31 cellular contexts compared by ENCODE assay signal in genomic region chr13:74280093-74280794, GRCh38.
"Had no signal": no experiment of that assay in that cellular context is flagged by ENCODE, and none has a peak within 500 bp of the region (broad histone marks: within the 10 kb centered on the region; RNA-seq: fewer than 3 reads in every experiment).

No MANE protein-coding gene starts in this region.

- H3K4me1 Mint-ChIP-seq: neural crest cell had no signal

- H3K4me3 ChIP-seq: body of pancreas, colonic mucosa, esophagus squamous epithelium, heart right ventricle, lower lobe of right lung, right atrium auricular region, smooth muscle cell, testis, transverse colon had no signal

- ATAC-seq: body of pancreas; heart right ventricle; left lobe of liver; lower lobe of right lung; naive thymus-derived CD8-positive, alpha-beta T cell; stimulated activated naive B cell treated with anti-CD40 and anti-IgM and Interleukin-4, amounts not matched to agents 10 μg/mL and 1 μg/mL and 100 μg/mL, for 72 hours had no signal

- H3K9ac ChIP-seq: parathyroid adenoma had no signal

- H3K36me3 ChIP-seq: colonic mucosa, esophagus squamous epithelium, heart right ventricle, lower lobe of right lung, right atrium auricular region, transverse colon had no signal

- H3K4me1 ChIP-seq: body of pancreas, colonic mucosa, esophagus squamous epithelium, heart right ventricle, lower lobe of right lung, parathyroid adenoma, right atrium auricular region, testis had no signal

- H3K36me3 Mint-ChIP-seq: stimulated activated naive B cell treated with anti-CD40 and anti-IgM and Interleukin-4, amounts not matched to agents 10 μg/mL and 1 μg/mL and 100 μg/mL, for 72 hours had no signal

- H3K4me2 ChIP-seq: smooth muscle cell had no signal

- H3K27me3 Mint-ChIP-seq: naive thymus-derived CD8-positive, alpha-beta T cell had no signal

- H2AFZ ChIP-seq: parathyroid adenoma had no signal

- DNase-seq: activated gamma-delta T cell; activated naive CD4-positive, alpha-beta T cell treated with anti-CD3 and anti-CD28 coated beads, Interleukin-2, amount 50 U/mL, for 16 hours; anterior cingulate cortex; body of pancreas; cerebellar nuclear complex; colonic mucosa; effector CD8-positive, alpha-beta T cell; esophagus squamous epithelium; foreskin melanocyte; heart right ventricle; lower lobe of right lung; mesenchymal stem cell; naive thymus-derived CD8-positive, alpha-beta T cell; nucleus accumbens; stimulated activated CD4-positive, alpha-beta T cell treated with anti-CD3 and anti-CD28 coated beads, Interleukin-1b, Interleukin-23, amount 100 ng/mL, for 48 hours; stimulated activated CD4-positive, alpha-beta T cell treated with anti-CD3 and anti-CD28 coated beads, Interleukin-4, amount 100 ng/mL, for 4 hours; stimulated activated CD8-positive, alpha-beta memory T cell treated with anti-CD3 and anti-CD28 coated beads, Interleukin-4, amount 100 ng/mL, for 48 hours; stimulated activated naive B cell treated with anti-CD40 and anti-IgM and Interleukin-4, amounts not matched to agents 10 μg/mL and 1 μg/mL and 100 μg/mL, for 72 hours; T-helper 9 cell; testis; transverse colon had no signal

- H3K27ac Mint-ChIP-seq: activated T-helper 1 cell treated with anti-CD3 and anti-CD28 coated beads, Interleukin-12 subunit alpha, Interleukin-12 subunit beta, Interleukin-2, Interleukin-4 antibody, amounts not matched to agents 30 ng/mL and 10 ng/mL and 1 ng/mL, durations not matched to agents 14 hours and 24 hours and 36 hours; stimulated activated naive B cell treated with anti-CD40 and anti-IgM and Interleukin-4, amounts not matched to agents 10 μg/mL and 1 μg/mL and 100 μg/mL, for 72 hours had no signal

- H3K4me3 Mint-ChIP-seq: activated T-helper 1 cell treated with anti-CD3 and anti-CD28 coated beads, Interleukin-12 subunit alpha, Interleukin-12 subunit beta, Interleukin-2, Interleukin-4 antibody, amounts not matched to agents 30 ng/mL and 10 ng/mL and 1 ng/mL, durations not matched to agents 14 hours and 24 hours and 36 hours; naive thymus-derived CD8-positive, alpha-beta T cell; neural crest cell; stimulated activated naive B cell treated with anti-CD40 and anti-IgM and Interleukin-4, amounts not matched to agents 10 μg/mL and 1 μg/mL and 100 μg/mL, for 72 hours had no signal

- H3K9me3 Mint-ChIP-seq: activated T-helper 1 cell treated with anti-CD3 and anti-CD28 coated beads, Interleukin-12 subunit alpha, Interleukin-12 subunit beta, Interleukin-2, Interleukin-4 antibody, amounts not matched to agents 30 ng/mL and 10 ng/mL and 1 ng/mL, durations not matched to agents 14 hours and 24 hours and 36 hours; naive thymus-derived CD8-positive, alpha-beta T cell; neural crest cell; stimulated activated naive B cell treated with anti-CD40 and anti-IgM and Interleukin-4, amounts not matched to agents 10 μg/mL and 1 μg/mL and 100 μg/mL, for 72 hours had no signal

- H3K27me3 ChIP-seq: body of pancreas, colonic mucosa, heart right ventricle, right atrium auricular region, testis, transverse colon had no signal

- H3K27ac ChIP-seq: body of pancreas, colonic mucosa, epithelial cell of prostate, esophagus squamous epithelium, heart right ventricle, lower lobe of right lung, parathyroid adenoma, right atrium auricular region, testis, transverse colon, VCaP had no signal

- H3K9me3 ChIP-seq: body of pancreas, colonic mucosa, esophagus squamous epithelium, heart right ventricle, lower lobe of right lung, right atrium auricular region, testis, transverse colon had no signal

- H3K79me2 ChIP-seq: parathyroid adenoma had no signal

- FAIRE-seq: endometrium, TTC549 had no signal
